In the genomic region with DNA sequence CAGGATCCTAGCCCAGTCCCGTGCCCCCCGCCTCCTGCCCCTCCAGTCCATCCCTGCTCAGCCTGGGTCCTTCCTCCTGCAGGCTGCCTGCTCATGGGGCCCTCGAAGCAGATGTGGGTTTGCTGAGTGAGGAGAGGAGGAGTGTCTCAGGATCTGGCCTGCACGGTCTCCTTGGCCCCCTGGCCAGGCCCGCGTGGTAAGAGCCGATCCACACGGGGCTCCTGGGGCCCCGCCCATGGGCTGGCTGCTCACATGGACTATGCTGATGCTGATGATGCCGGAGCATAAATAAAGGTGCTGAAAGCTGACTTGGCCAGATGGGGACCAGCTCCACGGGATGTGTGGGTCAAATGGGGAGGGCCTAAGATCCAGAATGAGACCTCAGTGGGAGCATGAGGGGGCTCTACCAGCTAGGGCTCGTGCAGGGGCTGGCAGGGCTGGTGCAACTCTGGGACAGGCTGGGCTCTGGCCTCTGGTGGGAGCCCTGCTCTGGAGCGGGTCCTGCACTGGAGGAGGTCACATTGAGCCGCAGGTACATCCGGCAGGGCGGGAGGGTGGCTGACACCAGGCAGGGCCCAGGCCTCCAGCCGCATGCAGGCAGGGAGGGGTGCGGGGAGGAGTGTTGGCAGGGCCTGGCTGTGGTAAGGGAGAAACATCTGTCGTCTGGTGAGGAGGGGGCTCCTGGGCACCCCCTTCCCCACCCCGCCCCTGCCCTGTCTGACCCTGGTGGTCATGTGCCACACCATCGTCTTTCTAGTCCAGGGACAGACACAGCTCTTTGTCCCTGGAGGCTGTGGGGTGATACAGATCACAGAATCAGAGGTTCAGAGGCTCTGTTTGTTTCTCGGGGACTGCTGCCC, we compare ENCODE assay signal across 16 cellular contexts.
"Had no signal": no experiment of that assay in that cellular context is flagged by ENCODE, and none has a peak within 500 bp of the region (broad histone marks: within the 10 kb centered on the region; RNA-seq: fewer than 3 reads in every experiment).

No MANE protein-coding gene starts in this region.

- ATAC-seq: foreskin keratinocyte, heart left ventricle had no signal

- H3K4me3 Mint-ChIP-seq: activated B cell treated with CpG ODN at 0.5 μM for 24 hours; activated CD4-positive, alpha-beta T cell treated with anti-CD3 and anti-CD28 coated beads, Interleukin-2, amount 10 ng/mL, durations not matched to agents 24 days and 14 days; mesothelial cell of epicardium; T-helper 1 cell treated with Interleukin-12 subunit alpha and Interleukin-12 subunit beta and Interleukin-4 antibody, amounts not matched to agents 30 μg/mL and 1 μg/mL, for 36 hours had no signal

- H3K27ac Mint-ChIP-seq: activated B cell treated with CpG ODN at 0.5 μM for 24 hours; activated CD4-positive, alpha-beta T cell treated with anti-CD3 and anti-CD28 coated beads, Interleukin-2, amount 10 ng/mL, durations not matched to agents 24 days and 14 days; mesothelial cell of epicardium; T-helper 1 cell treated with Interleukin-12 subunit alpha and Interleukin-12 subunit beta and Interleukin-4 antibody, amounts not matched to agents 30 μg/mL and 1 μg/mL, for 36 hours had no signal

- FAIRE-seq: astrocyte, endothelial cell of umbilical vein, islet of Langerhans had no signal

- H3K9me3 Mint-ChIP-seq: activated B cell treated with CpG ODN at 0.5 μM for 24 hours; activated CD4-positive, alpha-beta T cell treated with anti-CD3 and anti-CD28 coated beads, Interleukin-2, amount 10 ng/mL, durations not matched to agents 24 days and 14 days; mesothelial cell of epicardium; T-helper 1 cell treated with Interleukin-12 subunit alpha and Interleukin-12 subunit beta and Interleukin-4 antibody, amounts not matched to agents 30 μg/mL and 1 μg/mL, for 36 hours had no signal

- H3K27me3 Mint-ChIP-seq: activated B cell treated with CpG ODN at 0.5 μM for 24 hours had no signal

- DNase-seq: activated B cell treated with CpG ODN at 0.5 μM for 24 hours; activated CD4-positive, alpha-beta T cell treated with anti-CD3 and anti-CD28 coated beads, Interleukin-2, amount 10 ng/mL, durations not matched to agents 24 days and 14 days; activated naive CD4-positive, alpha-beta T cell; foreskin keratinocyte; nucleus accumbens; spleen; stimulated activated CD4-positive, alpha-beta T cell treated with anti-CD3 and anti-CD28 coated beads, Interleukin-1b, Interleukin-23, amount 100 ng/mL, for 48 hours; stimulated activated naive CD4-positive, alpha-beta T cell; substantia nigra; trophoblast cell had no signal

- H3K36me3 Mint-ChIP-seq: mesothelial cell of epicardium had no signal

- H3K4me1 Mint-ChIP-seq: activated B cell treated with CpG ODN at 0.5 μM for 24 hours; activated CD4-positive, alpha-beta T cell treated with anti-CD3 and anti-CD28 coated beads, Interleukin-2, amount 10 ng/mL, durations not matched to agents 24 days and 14 days; mesothelial cell of epicardium had no signal
